ENCODE assay signal across 8 cellular contexts in the genomic region with DNA sequence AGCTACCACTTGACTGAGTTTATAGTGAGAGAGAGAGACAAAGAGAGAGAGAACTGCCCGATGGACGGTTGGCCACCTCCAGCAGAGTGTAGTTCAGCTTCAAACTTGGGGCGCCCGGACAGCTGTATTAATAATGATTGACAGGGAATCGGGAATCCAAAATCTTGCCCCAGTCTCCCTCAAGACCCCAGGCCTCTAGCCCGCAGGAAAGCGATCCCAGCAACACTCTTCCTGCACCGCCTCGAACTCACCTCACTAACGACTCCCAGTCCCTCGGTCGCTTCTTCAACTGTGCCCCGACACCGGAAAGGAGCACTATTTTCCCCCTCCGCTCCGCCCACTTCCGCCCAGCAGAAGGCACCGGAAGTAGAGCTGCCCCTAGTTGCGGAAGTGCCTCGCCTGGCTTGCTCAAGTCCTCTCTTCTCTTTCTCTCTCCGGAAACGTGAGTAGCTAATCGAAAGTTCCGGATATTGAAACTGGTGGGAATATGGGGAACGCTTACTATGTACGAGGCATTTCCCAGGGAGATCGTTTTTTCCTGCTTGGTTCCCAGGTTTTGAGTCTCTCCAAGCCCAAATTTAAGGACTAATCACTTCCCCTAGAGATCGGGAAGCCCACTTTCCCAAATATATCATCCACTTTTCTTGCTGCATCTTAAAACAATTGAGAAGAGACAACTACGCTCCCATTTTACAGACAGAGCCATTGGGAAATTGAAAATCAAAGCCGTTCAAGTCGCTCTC. TPM values are rescaled to one million over a fixed set of nuclear protein-coding genes. Genes with fewer than 3 reads are reported as not detected.
DNase-seq lines count a peak whose midpoint lies in the region; ATAC-seq and TF ChIP-seq lines count a peak whose summit lies in the region.

A gene with protein sequence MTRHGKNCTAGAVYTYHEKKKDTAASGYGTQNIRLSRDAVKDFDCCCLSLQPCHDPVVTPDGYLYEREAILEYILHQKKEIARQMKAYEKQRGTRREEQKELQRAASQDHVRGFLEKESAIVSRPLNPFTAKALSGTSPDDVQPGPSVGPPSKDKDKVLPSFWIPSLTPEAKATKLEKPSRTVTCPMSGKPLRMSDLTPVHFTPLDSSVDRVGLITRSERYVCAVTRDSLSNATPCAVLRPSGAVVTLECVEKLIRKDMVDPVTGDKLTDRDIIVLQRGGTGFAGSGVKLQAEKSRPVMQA (minus strand): TSS at position 293 of the 743 bp plus-strand sequence. CDS start 19,865 bp downstream, outside the sequence.

- in situ Hi-C loops in endometrial microvascular endothelial cells (cut with HindIII; ENCODE audit: inconsistent ontology term, low pct_unique_long_range_greater_than_20kb, low sequenced_read_pairs): no loop called here

- H3K4me2 ChIP-seq in OCI-LY1 (ENCODE audit: low read length): peak within 1 kb of the TSS; percentile 92

- H3K9me3 Mint-ChIP-seq in mesothelial cell of epicardium: no peaks in the 10 kb centered on the region

- H3K9me3 ChIP-seq in HUES6 (ENCODE audit: control insufficient read depth, insufficient read depth, low read depth, low read length) (no peaks in the 10 kb centered on the region), OCI-LY1 (ENCODE audit: low read length) (no peaks in the 10 kb centered on the region)

- H3K27ac Mint-ChIP-seq in mesothelial cell of epicardium: peak within 1 kb of the TSS; percentile 94

- no peaks in the 10 kb centered on the region for H3K27me3 ChIP-seq in HUES6 (ENCODE audit: control insufficient read depth, insufficient read depth, low read length)
- H3K27me3 ChIP-seq in OCI-LY1 (ENCODE audit: insufficient read depth, low read length): no peaks in the 10 kb centered on the region

- peak within 1 kb of the TSS; percentile 93 for H3K4me3 ChIP-seq in HUES6 (ENCODE audit: low read depth, low read length)
- H3K4me3 ChIP-seq in OCI-LY1 (ENCODE audit: low read depth, low read length, poor library complexity, severe bottlenecking): peak within 1 kb of the TSS; percentile 94

- no peaks in the 10 kb centered on the region for H3K9me2 ChIP-seq in OCI-LY1 (ENCODE audit: low read depth, low read length)

- H3K4me3 Mint-ChIP-seq in mesothelial cell of epicardium: peak within 1 kb of the TSS; percentile 93

- peaks cover 15% of the 10 kb centered on the region for H3K79me2 ChIP-seq in OCI-LY1 (ENCODE audit: insufficient read depth, low read length)

- peak; percentile 90 for ATAC-seq in GM21381 (IDR thresholded peaks at IDR 0.05; ENCODE audit: unreplicated experiment)

- no peaks in the 10 kb centered on the region for H4K20me1 ChIP-seq in OCI-LY1 (ENCODE audit: insufficient read depth, low read length)

- no peaks in the 10 kb centered on the region for H3K27me3 Mint-ChIP-seq in mesothelial cell of epicardium (ENCODE audit: low read depth)

- no peaks in the 10 kb centered on the region for H3F3A ChIP-seq in OCI-LY1 (ENCODE audit: insufficient read depth, low read length)

- peak within 1 kb of the TSS; percentile 90 for H3K9ac ChIP-seq in HUES6 (ENCODE audit: low read length)
- H3K9ac ChIP-seq in OCI-LY1 (ENCODE audit: low read length): peak within 1 kb of the TSS; percentile 96

- peaks cover 23% of the 10 kb centered on the region; the same call in 1 of the 2 replicates for H3K4me1 ChIP-seq in HUES6 (ENCODE audit: control insufficient read depth, insufficient read depth, low read length)
- H3K4me1 ChIP-seq in OCI-LY1 (ENCODE audit: insufficient read depth, low read length, severe bottlenecking): peaks cover 27% of the 10 kb centered on the region

- H3K4me1 Mint-ChIP-seq in mesothelial cell of epicardium: peaks cover 19% of the 10 kb centered on the region

- peaks cover 7% of the 10 kb centered on the region; the same call in 1 of the 2 replicates for H3K36me3 ChIP-seq in HUES6 (ENCODE audit: control insufficient read depth, insufficient read depth, low read length)
- peaks cover 6% of the 10 kb centered on the region; the same call in 1 of the 2 replicates for H3K36me3 ChIP-seq in OCI-LY1 (ENCODE audit: insufficient read depth, low read length)

- no peaks in the 10 kb centered on the region for H3K36me3 Mint-ChIP-seq in mesothelial cell of epicardium

- TF ChIP-seq CTCF in OCI-LY1 (IDR thresholded peaks at IDR 0.05; ENCODE audit: low read length) (no peak), mesothelial cell of epicardium (IDR thresholded peaks at IDR 0.05; ENCODE audit: unreplicated experiment) (no peak)

- H2AFZ ChIP-seq in OCI-LY1 (ENCODE audit: low read length): peak within 1 kb of the TSS; percentile 72

- DNase-seq in COLO668 (lab: John Stamatoyannopoulos, UW; ENCODE audit: unreplicated experiment) (peak; percentile 95), mesothelial cell of epicardium (ENCODE audit: low spot score in 2 of 2, unreplicated experiment in 2 of 2) (peak; percentile 91 to 94)
- DNase-seq in activated CD8-positive, alpha-beta memory T cell treated with anti-CD3 and anti-CD28 coated beads, Interleukin-2, amount 50 U/mL, for 24 hours (ENCODE audit: extremely low read depth): peak; percentile 95
- DNase-seq in stimulated activated CD8-positive, alpha-beta memory T cell treated with anti-CD3 and anti-CD28 coated beads, Interleukin-15, amount 100 ng/mL, for 4 hours (ENCODE audit: low read depth in 2 of 2): peak; percentile 90 to 94

- H3K27ac ChIP-seq in HUES6 (ENCODE audit: low read depth, low read length): peak within 1 kb of the TSS; percentile 26; the same call in 1 of the 2 replicates
- peak within 1 kb of the TSS; percentile 6 for H3K27ac ChIP-seq in OCI-LY1 (ENCODE audit: low read depth, low read length, poor library complexity, severe bottlenecking)

RNA-seq across cellular contexts. Expression of the gene that starts here (rescaled TPM):
- total RNA-seq in endometrial microvascular endothelial cells (ENCODE audit: inconsistent ontology term) (107 TPM), mesothelial cell of epicardium (53.3 to 60.7 TPM (median 60.1 TPM) in 3 replicates)

Comparison
In these comparisons a context has a peak if more than half of its experiments do, and no peak if none do; other contexts are left out.
1. Peak in every context shown above with its lines: DNase-seq, ATAC-seq, H3K4me3 ChIP-seq and H3K27ac ChIP-seq.